8 cellular contexts compared by ENCODE assay signal in genomic region chr1:41225495-41225894, GRCh38.
"Had no signal": no experiment of that assay in that cellular context is flagged by ENCODE, and none has a peak within 500 bp of the region (broad histone marks: within the 10 kb centered on the region; RNA-seq: fewer than 3 reads in every experiment).

No MANE protein-coding gene starts in this region.

- H3K27me3 Mint-ChIP-seq: IgD-negative memory B cell had no signal

- H3K36me3 Mint-ChIP-seq: IgD-negative memory B cell had no signal

- H3K4me3 Mint-ChIP-seq: H9, HFFc6, IgD-negative memory B cell had no signal

- H3K27ac Mint-ChIP-seq: H9, HFFc6, IgD-negative memory B cell had no signal

- H3K27ac ChIP-seq: GM23248 had no signal

- FAIRE-seq: HTR-8/SVneo had no signal

- DNase-seq: GM23248, GOT3, H9, HCEC 1CT, HFFc6, KG1 had no signal

- H3K4me3 ChIP-seq: GM23248 had no signal

- H3K9me3 Mint-ChIP-seq: HFFc6 had no signal
